15 cellular contexts compared by ENCODE assay signal in genomic region chr20:15612746-15613145, GRCh38.
"Had no signal": no experiment of that assay in that cellular context is flagged by ENCODE, and none has a peak within 500 bp of the region (broad histone marks: within the 10 kb centered on the region; RNA-seq: fewer than 3 reads in every experiment).

No MANE protein-coding gene starts in this region.

- ATAC-seq: esophagus mucosa; naive thymus-derived CD8-positive, alpha-beta T cell; psoas muscle had no signal

- H3K27ac Mint-ChIP-seq: naive thymus-derived CD8-positive, alpha-beta T cell had no signal

- H3K27me3 Mint-ChIP-seq: central memory CD8-positive, alpha-beta T cell had no signal

- H3K27ac ChIP-seq: dorsolateral prefrontal cortex, hepatocyte, parathyroid adenoma, psoas muscle, uterus had no signal

- H3K9ac ChIP-seq: parathyroid adenoma had no signal

- H3K79me2 ChIP-seq: hepatocyte, parathyroid adenoma had no signal

- H2AFZ ChIP-seq: hepatocyte, parathyroid adenoma had no signal

- H3K4me3 Mint-ChIP-seq: central memory CD8-positive, alpha-beta T cell; naive thymus-derived CD8-positive, alpha-beta T cell had no signal

- H3K27me3 ChIP-seq: dorsolateral prefrontal cortex, hepatocyte, uterus had no signal

- H3K4me1 ChIP-seq: parathyroid adenoma, psoas muscle, uterus had no signal

- DNase-seq: cortex of kidney; dorsolateral prefrontal cortex; effector CD8-positive, alpha-beta T cell; kidney; mesendoderm; naive thymus-derived CD8-positive, alpha-beta T cell; psoas muscle; retina; stimulated activated CD4-positive, alpha-beta T cell treated with anti-CD3 and anti-CD28 coated beads, Interleukin-2, amount 100 ng/mL, for 48 hours; stimulated activated naive CD4-positive, alpha-beta T cell treated with Interleukin-2 at 50 U/mL for 16 hours; uterus had no signal

- H3K4me1 Mint-ChIP-seq: central memory CD8-positive, alpha-beta T cell; naive thymus-derived CD8-positive, alpha-beta T cell had no signal

- H3K4me2 ChIP-seq: hepatocyte had no signal

- H3K36me3 ChIP-seq: uterus had no signal

- H3K9me3 ChIP-seq: psoas muscle, uterus had no signal

- H3K4me3 ChIP-seq: dorsolateral prefrontal cortex, hepatocyte, psoas muscle, uterus had no signal
